In genomic region chr2:204842731-204843490, GRCh38 we compare ENCODE assay signal across 8 cellular contexts.
DNase-seq lines count a peak whose midpoint lies in the region; ATAC-seq lines count a peak whose summit lies in the region.
"Had no signal": no experiment of that assay in that cellular context is flagged by ENCODE, and none has a peak within 500 bp of the region (broad histone marks: within the 10 kb centered on the region; RNA-seq: fewer than 3 reads in every experiment).

No MANE protein-coding gene starts in this region.

- no peaks in the 10 kb centered on the region for H3K27me3 ChIP-seq in right cardiac atrium (ENCODE audit: control insufficient read depth, insufficient read depth)

- DNase-seq in HPDE6-E6E7 (ENCODE audit: extremely low spot score) = peak; percentile 20
- DNase-seq in activated T-cell treated with anti-CD3 and anti-CD28 coated beads, Interleukin-2, amount 50 U/mL, for 48 hours = peak; percentile 19 to 31
- peak in 2 of 3 donors; percentile 54 to 69 for DNase-seq in right cardiac atrium
- peak; percentile 1 to 8 for DNase-seq in stimulated activated CD4-positive, alpha-beta T cell treated with anti-CD3 and anti-CD28 coated beads, Interleukin-4, amount 100 ng/mL, for 4 hours
- DNase-seq in AML-193 (lab: John Stamatoyannopoulos, UW) = no peak
- DNase-seq: erythroblast had no signal

- peaks cover 2% of the 10 kb centered on the region for H3K4me1 ChIP-seq in right cardiac atrium (ENCODE audit: control insufficient read depth, insufficient read depth, low read length)

- 52% methylated on average over 9 of the region's 9 CpGs for WGBS in right cardiac atrium

- H3K4me3 ChIP-seq in right cardiac atrium (ENCODE audit: low read length) = no peak overlapping the region

- H3K27ac ChIP-seq in right cardiac atrium (ENCODE audit: low read length) = no peak overlapping the region

- intact Hi-C loops in right cardiac atrium (cut with DNase I) = no loop called here

- H3K9me3 ChIP-seq in right cardiac atrium (ENCODE audit: control insufficient read depth, low read length) = no peaks in the 10 kb centered on the region

- ATAC-seq in right cardiac atrium = peak; percentile 84 to 96
- ATAC-seq in HG03095 (IDR thresholded peaks at IDR 0.05; ENCODE audit: unreplicated experiment) = no peak
- ATAC-seq in HG03025 (IDR thresholded peaks at IDR 0.05; ENCODE audit: low FRiP score, unreplicated experiment) = no peak

Comparison
In these comparisons a context has a peak if more than half of its experiments do, and no peak if none do; other contexts are left out.
1. DNase-seq: peak in HPDE6-E6E7 (single experiment), activated T-cell treated with anti-CD3 and anti-CD28 coated beads, Interleukin-2, amount 50 U/mL, for 48 hours (2 of 2), right cardiac atrium (2 of 3) and stimulated activated CD4-positive, alpha-beta T cell treated with anti-CD3 and anti-CD28 coated beads, Interleukin-4, amount 100 ng/mL, for 4 hours (2 of 2); none in AML-193 (0 of 2).
2. ATAC-seq: peak in right cardiac atrium (2 of 2); none in HG03095 (single experiment) and HG03025 (single experiment).